In genomic region chr2:113476688-113477368, GRCh38 we compare ENCODE assay signal across 2 cellular contexts. TPM values are rescaled to one million over a fixed set of nuclear protein-coding genes. Genes with fewer than 3 reads are reported as not detected.
"Had no signal": no experiment of that assay in that cellular context is flagged by ENCODE, and none has a peak within 500 bp of the region (broad histone marks: within the 10 kb centered on the region; RNA-seq: fewer than 3 reads in every experiment).

No MANE protein-coding gene starts in this region.

RNA-seq across cellular contexts. Expression of gene FOXD4L1, which starts 21.6 kb away (rescaled TPM):
- total RNA-seq: chondrocyte, epithelial cell of proximal tubule had no signal
